Comparison of ENCODE assay signal across 29 cellular contexts in the genomic region with DNA sequence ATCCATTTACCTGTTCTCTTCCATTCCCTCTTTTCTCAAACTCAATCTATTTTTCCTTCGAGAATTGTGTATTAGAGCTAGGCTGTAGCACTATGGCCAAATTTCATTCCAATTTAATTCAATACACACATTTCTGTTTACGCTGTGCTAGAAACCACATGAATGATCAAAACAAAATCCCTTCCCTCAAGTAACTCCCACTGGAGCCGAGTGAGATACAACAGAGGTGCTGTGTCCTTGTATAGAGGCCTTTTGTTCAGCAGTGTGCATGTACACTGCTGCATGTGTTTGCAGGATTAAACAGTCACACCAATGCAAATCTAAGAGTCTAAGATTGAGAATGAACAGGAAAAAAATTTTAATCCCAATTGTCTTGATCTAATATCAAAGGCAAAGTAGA.
"Had no signal": no experiment of that assay in that cellular context is flagged by ENCODE, and none has a peak within 500 bp of the region (broad histone marks: within the 10 kb centered on the region; RNA-seq: fewer than 3 reads in every experiment).

No MANE protein-coding gene starts in this region.

- DNase-seq: activated CD4-positive, alpha-beta T cell treated with anti-CD3 and anti-CD28 coated beads for 36 hours; activated CD4-positive, alpha-beta T cell treated with anti-CD3 and anti-CD28 coated beads, Interleukin-2, amount 10 ng/mL, durations not matched to agents 7 days and 5 days; activated CD4-positive, alpha-beta T cell treated with anti-CD3 and anti-CD28 coated beads, Interleukin-2, amount 50 U/mL, for 48 hours; activated CD4-positive, CD25-positive, alpha-beta regulatory T cell; activated CD4-positive, CD25-positive, alpha-beta regulatory T cell treated with anti-CD3 and anti-CD28 coated beads, Interleukin-2, amount 50 U/mL, for 72 hours; activated CD8-positive, alpha-beta memory T cell treated with anti-CD3 and anti-CD28 coated beads for 24 hours; activated CD8-positive, alpha-beta T cell treated with anti-CD3 and anti-CD28 coated beads for 36 hours; activated effector memory CD4-positive, alpha-beta T cell treated with anti-CD3 and anti-CD28 coated beads, Interleukin-2, amount 50 U/mL, for 16 hours; activated naive CD4-positive, alpha-beta T cell treated with anti-CD3 and anti-CD28 coated beads for 36 hours; activated naive CD8-positive, alpha-beta T cell treated with anti-CD3 and anti-CD28 coated beads for 36 hours; activated T-cell treated with anti-CD3 and anti-CD28 coated beads, Interleukin-2, amount 50 U/mL, for 48 hours; dorsolateral prefrontal cortex; effector memory CD4-positive, alpha-beta T cell; endodermal cell; foreskin fibroblast; gastrocnemius medialis; heart right ventricle; T-helper 1 cell; T-helper 17 cell; T1000; WERI-Rb-1 had no signal

- H3K36me3 Mint-ChIP-seq: activated naive CD4-positive, alpha-beta T cell treated with anti-CD3 and anti-CD28 coated beads, Interleukin-2, amount 50 U/mL, for 24 hours; activated naive CD8-positive, alpha-beta T cell treated with anti-CD3 and anti-CD28 coated beads for 36 hours; brain had no signal

- H3K9me3 Mint-ChIP-seq: activated T-helper 1 cell treated with anti-CD3 and anti-CD28 coated beads, Interleukin-12 subunit alpha, Interleukin-12 subunit beta, Interleukin-2, Interleukin-4 antibody, amounts not matched to agents 30 ng/mL and 10 ng/mL and 1 ng/mL, durations not matched to agents 14 hours and 24 hours and 36 hours; endodermal cell had no signal

- ATAC-seq: activated CD4-positive, alpha-beta T cell treated with anti-CD3 and anti-CD28 coated beads for 36 hours; activated CD8-positive, alpha-beta T cell treated with anti-CD3 and anti-CD28 coated beads for 36 hours; esophagus mucosa; gastrocnemius medialis; heart right ventricle; T-helper 17 cell had no signal

- H3K27me3 Mint-ChIP-seq: activated CD4-positive, alpha-beta T cell treated with anti-CD3 and anti-CD28 coated beads for 36 hours; activated CD4-positive, alpha-beta T cell treated with anti-CD3 and anti-CD28 coated beads, Interleukin-2, amount 10 ng/mL, durations not matched to agents 7 days and 5 days; activated CD8-positive, alpha-beta T cell treated with anti-CD3 and anti-CD28 coated beads for 36 hours; activated naive CD4-positive, alpha-beta T cell treated with anti-CD3 and anti-CD28 coated beads, Interleukin-2, amount 50 U/mL, for 24 hours; activated naive CD8-positive, alpha-beta T cell treated with anti-CD3 and anti-CD28 coated beads for 36 hours; central memory CD8-positive, alpha-beta T cell; dendritic cell treated with granulocyte-macrophage colony-stimulating factor and Interleukin-4, amounts not matched to agents 40 ng/mL and 50 ng/mL, for 4 days; T-helper 17 cell had no signal

- H3K4me1 Mint-ChIP-seq: activated CD4-positive, alpha-beta T cell treated with anti-CD3 and anti-CD28 coated beads for 36 hours; activated CD4-positive, alpha-beta T cell treated with anti-CD3 and anti-CD28 coated beads, Interleukin-2, amount 10 ng/mL, durations not matched to agents 7 days and 5 days; activated naive CD4-positive, alpha-beta T cell treated with anti-CD3 and anti-CD28 coated beads, Interleukin-2, amount 50 U/mL, for 24 hours; activated naive CD8-positive, alpha-beta T cell treated with anti-CD3 and anti-CD28 coated beads for 36 hours; central memory CD8-positive, alpha-beta T cell; endodermal cell; T-helper 17 cell had no signal

- H3K27ac Mint-ChIP-seq: activated CD4-positive, alpha-beta T cell treated with anti-CD3 and anti-CD28 coated beads for 36 hours; activated CD4-positive, alpha-beta T cell treated with anti-CD3 and anti-CD28 coated beads, Interleukin-2, amount 10 ng/mL, durations not matched to agents 7 days and 5 days; activated CD8-positive, alpha-beta T cell treated with anti-CD3 and anti-CD28 coated beads for 36 hours; activated naive CD4-positive, alpha-beta T cell treated with anti-CD3 and anti-CD28 coated beads for 36 hours; activated naive CD4-positive, alpha-beta T cell treated with anti-CD3 and anti-CD28 coated beads, Interleukin-2, amount 50 U/mL, for 24 hours; activated naive CD8-positive, alpha-beta T cell treated with anti-CD3 and anti-CD28 coated beads for 36 hours; activated T-helper 1 cell treated with anti-CD3 and anti-CD28 coated beads, Interleukin-12 subunit alpha, Interleukin-12 subunit beta, Interleukin-2, Interleukin-4 antibody, amounts not matched to agents 30 ng/mL and 10 ng/mL and 1 ng/mL, durations not matched to agents 14 hours and 24 hours and 36 hours; activated T-helper 2 cell treated with anti-CD3 and anti-CD28 coated beads, Interferon-gamma antibody, Interleukin-2, Interleukin-4, amounts not matched to agents 10 μg/mL and 5 μg/mL and 100 μg/mL, durations not matched to agents 14 hours and 24 hours and 36 hours; brain; dendritic cell treated with granulocyte-macrophage colony-stimulating factor and Interleukin-4, amounts not matched to agents 40 ng/mL and 50 ng/mL, for 4 days; endodermal cell; T-helper 17 cell; T-helper 2 cell treated with Interferon-gamma antibody and Interleukin-4, amounts not matched to agents 5 μg/mL and 100 μg/mL, for 36 hours had no signal

- H3K4me3 Mint-ChIP-seq: activated CD4-positive, alpha-beta T cell treated with anti-CD3 and anti-CD28 coated beads for 36 hours; activated CD4-positive, alpha-beta T cell treated with anti-CD3 and anti-CD28 coated beads, Interleukin-2, amount 10 ng/mL, durations not matched to agents 7 days and 5 days; activated CD8-positive, alpha-beta T cell treated with anti-CD3 and anti-CD28 coated beads for 36 hours; activated naive CD4-positive, alpha-beta T cell treated with anti-CD3 and anti-CD28 coated beads for 36 hours; activated naive CD4-positive, alpha-beta T cell treated with anti-CD3 and anti-CD28 coated beads, Interleukin-2, amount 50 U/mL, for 24 hours; activated naive CD8-positive, alpha-beta T cell treated with anti-CD3 and anti-CD28 coated beads for 36 hours; activated T-helper 1 cell treated with anti-CD3 and anti-CD28 coated beads, Interleukin-12 subunit alpha, Interleukin-12 subunit beta, Interleukin-2, Interleukin-4 antibody, amounts not matched to agents 30 ng/mL and 10 ng/mL and 1 ng/mL, durations not matched to agents 14 hours and 24 hours and 36 hours; brain; central memory CD8-positive, alpha-beta T cell; dendritic cell treated with granulocyte-macrophage colony-stimulating factor and Interleukin-4, amounts not matched to agents 40 ng/mL and 50 ng/mL, for 4 days; endodermal cell; T-helper 17 cell; T-helper 2 cell treated with Interferon-gamma antibody and Interleukin-4, amounts not matched to agents 5 μg/mL and 100 μg/mL, for 36 hours had no signal
